ENCODE assay signal across 34 cellular contexts in genomic region chr5:147143215-147143614, GRCh38.
"Had no signal": no experiment of that assay in that cellular context is flagged by ENCODE, and none has a peak within 500 bp of the region (broad histone marks: within the 10 kb centered on the region; RNA-seq: fewer than 3 reads in every experiment).

No MANE protein-coding gene starts in this region.

- ATAC-seq: activated naive CD4-positive, alpha-beta T cell treated with anti-CD3 and anti-CD28 coated beads, Interleukin-2, amount 50 U/mL, for 72 hours; activated naive CD8-positive, alpha-beta T cell treated with anti-CD3 and anti-CD28 coated beads, Interleukin-2, amount 50 U/mL, for 24 hours; activated T-cell treated with anti-CD3 and anti-CD28 coated beads, Interleukin-2, amount 50 U/mL, for 4 hours; activated T-cell treated with anti-CD3 and anti-CD28 coated beads, Interleukin-2, amount 50 U/mL, for 72 hours; activated T-helper 17 cell treated with anti-CD3 and anti-CD28 coated beads, Interleukin-2, amount 50 U/mL, for 72 hours; body of pancreas had no signal

- FAIRE-seq: astrocyte, bronchial epithelial cell had no signal

- H3K27me3 ChIP-seq: adrenal gland, ascending aorta, body of pancreas, brain microvascular endothelial cell, breast epithelium, cardiac muscle cell had no signal

- H3K4me3 ChIP-seq: adrenal gland, ascending aorta, body of pancreas, breast epithelium, cardiac muscle cell had no signal

- H3K27ac ChIP-seq: adrenal gland, ascending aorta, body of pancreas, brain microvascular endothelial cell, breast epithelium, cardiac muscle cell had no signal

- H3K36me3 ChIP-seq: adrenal gland, ascending aorta, brain microvascular endothelial cell, breast epithelium, cardiac muscle cell had no signal

- H3K4me1 ChIP-seq: adrenal gland, ascending aorta, body of pancreas, breast epithelium had no signal

- DNase-seq: activated effector memory CD4-positive, alpha-beta T cell treated with anti-CD3 and anti-CD28 coated beads, Interleukin-2, amount 50 U/mL, for 16 hours; activated effector memory CD4-positive, alpha-beta T cell treated with Interleukin-2 at 50 U/mL for 16 hours; activated gamma-delta T cell; activated gamma-delta T cell treated with Interleukin-2 at 50 U/mL for 16 hours; activated naive CD4-positive, alpha-beta T cell; activated naive CD4-positive, alpha-beta T cell treated with anti-CD3 and anti-CD28 coated beads for 36 hours; activated naive CD4-positive, alpha-beta T cell treated with anti-CD3 and anti-CD28 coated beads, Interleukin-2, amount 10 ng/mL, durations not matched to agents 7 days and 5 days; activated naive CD4-positive, alpha-beta T cell treated with anti-CD3 and anti-CD28 coated beads, Interleukin-2, amount 50 U/mL, for 16 hours; activated naive CD4-positive, alpha-beta T cell treated with Interleukin-2 at 50 U/mL for 16 hours; activated naive CD8-positive, alpha-beta T cell treated with anti-CD3 and anti-CD28 coated beads for 36 hours; activated naive CD8-positive, alpha-beta T cell treated with anti-CD3 and anti-CD28 coated beads, Interleukin-2, amount 10 ng/mL, durations not matched to agents 7 days and 5 days; activated naive CD8-positive, alpha-beta T cell treated with anti-CD3 and anti-CD28 coated beads, Interleukin-2, amount 50 U/mL, for 24 hours; activated T-cell treated with anti-CD3 and anti-CD28 coated beads, Interleukin-2, amount 50 U/mL, for 1 hour; activated T-cell treated with anti-CD3 and anti-CD28 coated beads, Interleukin-2, amount 50 U/mL, for 24 hours; activated T-cell treated with anti-CD3 and anti-CD28 coated beads, Interleukin-2, amount 50 U/mL, for 4 hours; activated T-cell treated with anti-CD3 and anti-CD28 coated beads, Interleukin-2, amount 50 U/mL, for 48 hours; activated T-cell treated with anti-CD3 and anti-CD28 coated beads, Interleukin-2, amount 50 U/mL, for 72 hours; adrenal gland; amniotic stem cell; amygdala; anterior cingulate cortex; aorta; body of pancreas; brain microvascular endothelial cell; caudate nucleus; central memory CD4-positive, alpha-beta T cell; cerebellar nuclear complex had no signal
